In genomic region chr10:30583778-30584415, GRCh38 we compare ENCODE assay signal across 8 cellular contexts. TPM values are rescaled to one million over a fixed set of nuclear protein-coding genes. Genes with fewer than 3 reads are reported as not detected.
DNase-seq lines count a peak whose midpoint lies in the region; ATAC-seq, FAIRE-seq and TF ChIP-seq lines count a peak whose summit lies in the region.

No MANE protein-coding gene starts in this region.

- H3K23me2 ChIP-seq in H1 (ENCODE audit: low read depth, low read length): no peaks in the 10 kb centered on the region

- H3K9me3 Mint-ChIP-seq in activated CD8-positive, alpha-beta memory T cell treated with anti-CD3 and anti-CD28 coated beads, Interleukin-2, amount 10 ng/mL, durations not matched to agents 7 days and 5 days (ENCODE audit: low read depth): no peaks in the 10 kb centered on the region

- H3K56ac ChIP-seq in H1 (replicated peaks; ENCODE audit: insufficient read length, low read depth, low read length): no peak overlapping the region

- no peak overlapping the region for H3K18ac ChIP-seq in H1 (ENCODE audit: extremely low read depth, low read length)

- peak overlapping the region; percentile 55 for H3K27ac Mint-ChIP-seq in activated CD8-positive, alpha-beta memory T cell treated with anti-CD3 and anti-CD28 coated beads, Interleukin-2, amount 10 ng/mL, durations not matched to agents 7 days and 5 days

- no peaks in the 10 kb centered on the region for H3K36me3 ChIP-seq in H1 (ENCODE audit: control insufficient read depth in 2 of 4, insufficient read depth in 4 of 4, low read length in 3 of 4)

- H2BK5ac ChIP-seq in H1 (ENCODE audit: low read depth, low read length): no peak overlapping the region

- H2BK120ac ChIP-seq in H1 (replicated peaks; ENCODE audit: low read depth, low read length): no peak overlapping the region

- CTCF ChIA-PET in activated CD8-positive, alpha-beta memory T cell treated with anti-CD3 and anti-CD28 coated beads, Interleukin-2, amount 10 ng/mL, durations not matched to agents 7 days and 5 days (lab: Charles Lee): interaction anchor here (0.7 to 5.0 kb wide), 15 partner anchors 8 to 229 kb away, joined by 3 to 60 read pairs (median 4); no protein-coding TSS in a partner anchor
- CTCF ChIA-PET in H1 (lab: Charles Lee; ENCODE audit: partially characterized antibody): interaction anchor here (0.7 to 5.4 kb wide), 9 partner anchors 8 to 224 kb away, joined by 3 to 31 read pairs (median 4); no protein-coding TSS in a partner anchor

- H3K4me1 ChIP-seq in H1 (replicated peaks in 1 of 4; ENCODE audit: control insufficient read depth in 3 of 4, insufficient read depth in 4 of 4, low read length in 3 of 4): peaks cover 0 to 3% (median 1%) of the 10 kb centered on the region in 4 experiments; a peak in 2 of 7 replicates

- no peak overlapping the region for H3K23ac ChIP-seq in H1 (ENCODE audit: insufficient read length)

- H2AK5ac ChIP-seq in H1 (ENCODE audit: low read depth, low read length): no peak overlapping the region

- no peaks in the 10 kb centered on the region for H3K36me3 Mint-ChIP-seq in activated CD8-positive, alpha-beta memory T cell treated with anti-CD3 and anti-CD28 coated beads, Interleukin-2, amount 10 ng/mL, durations not matched to agents 7 days and 5 days

- peak; percentile 79 for ATAC-seq in activated CD8-positive, alpha-beta memory T cell treated with anti-CD3 and anti-CD28 coated beads, Interleukin-2, amount 10 ng/mL, durations not matched to agents 7 days and 5 days
- peak; percentile 56 for ATAC-seq in HG02759 (IDR thresholded peaks at IDR 0.05; ENCODE audit: unreplicated experiment)

- peaks cover 10% of the 10 kb centered on the region for H3K27me3 Mint-ChIP-seq in activated CD8-positive, alpha-beta memory T cell treated with anti-CD3 and anti-CD28 coated beads, Interleukin-2, amount 10 ng/mL, durations not matched to agents 7 days and 5 days

- 0 out of 7 replicates have a peak, but pooled peaks cover 0 to 2% (median 0%) of the 10 kb centered on the region in 4 experiments for H3K27me3 ChIP-seq in H1 (replicated peaks in 1 of 4; ENCODE audit: control insufficient read depth in 3 of 4, extremely low read depth in 1 of 4, insufficient read depth in 3 of 4, low read length in 3 of 4)

- no peaks in the 10 kb centered on the region for H3K9me3 ChIP-seq in H1 (ENCODE audit: insufficient read depth in 2 of 2, low read depth in 1 of 2, low read length in 1 of 2)

- no peak for FAIRE-seq in H1 (lab: Jason Lieb, UNC)
- peak; percentile 52 for FAIRE-seq in urothelium cell line (lab: Jason Lieb, UNC)

- TF ChIP-seq POLR2A in H1 (IDR thresholded peaks at IDR 0.05; ENCODE audit: control extremely low read depth in 1 of 2, low read depth in 2 of 2, low read length in 2 of 2): no peak

- peak overlapping the region; percentile 53 for H3K4me3 Mint-ChIP-seq in activated CD8-positive, alpha-beta memory T cell treated with anti-CD3 and anti-CD28 coated beads, Interleukin-2, amount 10 ng/mL, durations not matched to agents 7 days and 5 days

- no peak overlapping the region for H2BK15ac ChIP-seq in H1 (ENCODE audit: low read length)

- no peak overlapping the region for H3K9ac ChIP-seq in H1 (replicated peaks in 1 of 4; ENCODE audit: extremely low read depth in 1 of 4, low read depth in 3 of 4, low read length in 3 of 4)

- TF ChIP-seq RAD21 in H1 (IDR thresholded peaks at IDR 0.05 in 1 of 2, conservative IDR thresholded peaks at IDR 0.05 in 1 of 2; ENCODE audit: low read depth in 2 of 2, low read length in 2 of 2): no peak

- no peaks in the 10 kb centered on the region for H3K79me2 ChIP-seq in H1 (ENCODE audit: control insufficient read depth in 1 of 2, insufficient read depth in 2 of 2, low read length in 2 of 2)

- peak overlapping the region; percentile 73 for H2AFZ ChIP-seq in H1 (ENCODE audit: low read length)

- POLR2A ChIA-PET in H1 (lab: Charles Lee; ENCODE audit: partially characterized antibody): no interaction called here

- no peak overlapping the region for H2BK12ac ChIP-seq in H1 (ENCODE audit: low read depth, low read length)

- no peak overlapping the region for H3K4me3 ChIP-seq in H1 (ENCODE audit: extremely low read depth in 1 of 4, insufficient read depth in 2 of 4, low read depth in 3 of 4, low read length in 4 of 4)

- H4K20me1 ChIP-seq in H1 (replicated peaks in 1 of 2; ENCODE audit: control insufficient read depth in 1 of 2, insufficient read depth in 2 of 2, low read length in 2 of 2): no peaks in the 10 kb centered on the region

- H4K8ac ChIP-seq in H1 (ENCODE audit: extremely low read depth, insufficient read depth, low read length): no peak overlapping the region

- H4K5ac ChIP-seq in H1 (ENCODE audit: insufficient read length, low read depth, low read length): no peak overlapping the region

- H2BK20ac ChIP-seq in H1 (ENCODE audit: low read length): no peak overlapping the region

- TF ChIP-seq CTCF in H1 (IDR thresholded peaks at IDR 0.05; ENCODE audit: control extremely low read depth in 1 of 3, insufficient read depth in 1 of 3, low read depth in 1 of 3, low read length in 3 of 3): no peak

- peaks cover 18% of the 10 kb centered on the region for H3K4me1 Mint-ChIP-seq in activated CD8-positive, alpha-beta memory T cell treated with anti-CD3 and anti-CD28 coated beads, Interleukin-2, amount 10 ng/mL, durations not matched to agents 7 days and 5 days

- 82% methylated on average over 15 of the region's 15 CpGs; no CpG with 5 or more reads in 1 of the 2 experiments for WGBS in H1 (ENCODE audit: extremely low coverage in 1 of 2, insufficient coverage in 1 of 2, insufficient read length in 1 of 2, insufficient replicate concordance in 2 of 2, low coverage in 1 of 2, low lambda C conversion rate in 2 of 2, missing lambda C conversion rate in 1 of 2), 2 experiments

- no peak for TF ChIP-seq EP300 in H1 (IDR thresholded peaks at IDR 0.05; ENCODE audit: borderline replicate concordance in 1 of 2, low read depth in 2 of 2, low read length in 2 of 2)

- H3K79me1 ChIP-seq in H1 (ENCODE audit: low read depth, low read length): no peaks in the 10 kb centered on the region

- peak; percentile 62 for DNase-seq in activated CD8-positive, alpha-beta memory T cell treated with anti-CD3 and anti-CD28 coated beads, Interleukin-2, amount 10 ng/mL, durations not matched to agents 7 days and 5 days
- no peak for DNase-seq in activated CD8-positive, alpha-beta memory T cell treated with anti-CD3 and anti-CD28 coated beads, Interleukin-2, amount 50 U/mL, for 48 hours
- DNase-seq in OCI-M1 (lab: John Stamatoyannopoulos, UW) (peak; percentile 88), H1 (ENCODE audit: low read depth in 1 of 2, low spot score in 2 of 2) (no peak), mucosa of gallbladder (ENCODE audit: low spot score) (peak; percentile 88), urothelium cell line (ENCODE audit: low spot score) (peak; percentile 74), cerebellar nuclear complex (lab: John Stamatoyannopoulos, UW) (no peak)

- H4K91ac ChIP-seq in H1 (replicated peaks; ENCODE audit: insufficient read length, low read length): no peak overlapping the region

- no peak overlapping the region for H3K4ac ChIP-seq in H1 (replicated peaks; ENCODE audit: insufficient read length, low read depth, low read length)

- no peak overlapping the region for H3K27ac ChIP-seq in H1 (ENCODE audit: low read depth, low read length)

- H3K4me2 ChIP-seq in H1 (ENCODE audit: insufficient read depth in 1 of 2, low read depth in 2 of 2, low read length in 2 of 2): no peak overlapping the region

- H3K14ac ChIP-seq in H1 (ENCODE audit: insufficient read length): no peak overlapping the region

TF ChIP-seq in H1, 55 proteins besides CTCF, POLR2A, EP300 and RAD21 (continues in another document):
- TF ChIP-seq RBBP5 (IDR thresholded peaks at IDR 0.05; ENCODE audit: borderline replicate concordance, low read depth, low read length): no peak
- TF ChIP-seq GTF2F1 (IDR thresholded peaks at IDR 0.05; ENCODE audit: borderline replicate concordance, low read depth, low read length): no peak
- no peak for TF ChIP-seq POLR2AphosphoS5 (IDR thresholded peaks at IDR 0.05; ENCODE audit: low read depth, low read length)
- no peak for TF ChIP-seq JUN (IDR thresholded peaks at IDR 0.05; ENCODE audit: low read depth, low read length)
- no peak for TF ChIP-seq FOSL1 (IDR thresholded peaks at IDR 0.05; ENCODE audit: insufficient read depth, low read depth, low read length)
- no peak for TF ChIP-seq SAP30 (IDR thresholded peaks at IDR 0.05; ENCODE audit: insufficient read depth, insufficient replicate concordance, low read length)
- TF ChIP-seq POU5F1 (IDR thresholded peaks at IDR 0.05; ENCODE audit: low read depth, low read length): no peak
- no peak for TF ChIP-seq ATF2 (IDR thresholded peaks at IDR 0.05; ENCODE audit: low read length)
- TF ChIP-seq BCL11A (IDR thresholded peaks at IDR 0.05; ENCODE audit: low read depth in 2 of 2, low read length in 2 of 2): no peak
- TF ChIP-seq MAFK (IDR thresholded peaks at IDR 0.05; ENCODE audit: low read depth, low read length): no peak
- no peak for TF ChIP-seq HDAC2 (IDR thresholded peaks at IDR 0.05; ENCODE audit: borderline replicate concordance in 1 of 2, low read depth in 2 of 2, low read length in 2 of 2)
- TF ChIP-seq SIX5 (IDR thresholded peaks at IDR 0.05; ENCODE audit: low read depth, low read length): no peak

RNA-seq across cellular contexts. Expression of gene LYZL2, which starts 45.7 kb away (rescaled TPM):
- total RNA-seq in activated CD8-positive, alpha-beta memory T cell treated with anti-CD3 and anti-CD28 coated beads, Interleukin-2, amount 10 ng/mL, durations not matched to agents 7 days and 5 days: not detected
- not detected in 2 replicates for total RNA-seq in H1 (2021; fragmentation: NEBNext Ultra II Directional; extraction: Animal tissue kit (Norgen Biotek cat#: 25700))
- not detected in 2 replicates for polyA plus RNA-seq in H1 (2011; rRNA removed)
- polyA plus RNA-seq in H1 (2011; cell fraction: cytosol; rRNA removed): not detected
- not detected for polyA plus RNA-seq in H1 (2011; cell fraction: nucleus; rRNA removed)
- not detected in 4 replicates for polyA plus RNA-seq in H1 (2012, experiment 1 of 2)
- polyA plus RNA-seq in H1 (2012, experiment 2 of 2): not detected
- polyA plus RNA-seq in H1 (2013, experiment 1 of 2): not detected
- not detected for polyA plus RNA-seq in H1 (2013, experiment 2 of 2)
- not detected in 2 replicates for polyA minus RNA-seq in H1 (2011; rRNA and poly(A)+ RNA removed)
- not detected for polyA minus RNA-seq in H1 (2011; cell fraction: cytosol; rRNA and poly(A)+ RNA removed)
- not detected for polyA minus RNA-seq in H1 (2011; cell fraction: nucleus; rRNA and poly(A)+ RNA removed)
- not detected for total RNA-seq in mucosa of gallbladder

Comparison
In these comparisons a context has a peak if more than half of its experiments do, and no peak if none do; other contexts are left out.
1. DNase-seq: peak in activated CD8-positive, alpha-beta memory T cell treated with anti-CD3 and anti-CD28 coated beads, Interleukin-2, amount 10 ng/mL, durations not matched to agents 7 days and 5 days (single experiment), OCI-M1 (single experiment), mucosa of gallbladder (single experiment) and urothelium cell line (single experiment); none in activated CD8-positive, alpha-beta memory T cell treated with anti-CD3 and anti-CD28 coated beads, Interleukin-2, amount 50 U/mL, for 48 hours (single experiment), H1 (0 of 2) and cerebellar nuclear complex (0 of 2).